ENCODE assay signal across 16 cellular contexts in genomic region chr4:175277816-175278215, GRCh38.
DNase-seq lines count a peak whose midpoint lies in the region.
"Had no signal": no experiment of that assay in that cellular context is flagged by ENCODE, and none has a peak within 500 bp of the region (broad histone marks: within the 10 kb centered on the region; RNA-seq: fewer than 3 reads in every experiment).

No MANE protein-coding gene starts in this region.

- no peaks in the 10 kb centered on the region for H3K4me1 Mint-ChIP-seq in activated naive CD4-positive, alpha-beta T cell treated with anti-CD3 and anti-CD28 coated beads, Interleukin-2, amount 10 ng/mL, durations not matched to agents 7 days and 5 days

- H3K9me3 Mint-ChIP-seq in activated naive CD4-positive, alpha-beta T cell treated with anti-CD3 and anti-CD28 coated beads, Interleukin-2, amount 10 ng/mL, durations not matched to agents 7 days and 5 days, result peaks cover 4% of the 10 kb centered on the region
- H3K9me3 Mint-ChIP-seq: HFFc6; T-helper 2 cell treated with Interferon-gamma antibody and Interleukin-4, amounts not matched to agents 5 μg/mL and 100 μg/mL, for 36 hours had no signal

- peak; percentile 25 for DNase-seq in NCI-H1436 (lab: John Stamatoyannopoulos, UW)
- no peak for DNase-seq in NCI-H1436 treated with DMSO at 0.1 percent for 48 hours (lab: John Stamatoyannopoulos, UW)
- peak; percentile 26 for DNase-seq in NCI-H146 treated with DMSO at 0.1 percent for 48 hours (lab: John Stamatoyannopoulos, UW; ENCODE audit: unreplicated experiment)
- peak; percentile 37 for DNase-seq in NCI-H748 treated with DMSO at 0.1 percent for 48 hours (lab: John Stamatoyannopoulos, UW)
- no peak for DNase-seq in COLO668 (lab: John Stamatoyannopoulos, UW; ENCODE audit: unreplicated experiment)
- no peak for DNase-seq in activated naive CD4-positive, alpha-beta T cell treated with anti-CD3 and anti-CD28 coated beads, Interleukin-2, amount 10 ng/mL, durations not matched to agents 7 days and 5 days
- DNase-seq in NK-92 (lab: John Stamatoyannopoulos, UW; ENCODE audit: unreplicated experiment), result no peak
- no peak for DNase-seq in SIG-M5 (lab: John Stamatoyannopoulos, UW)
- DNase-seq: AML-193, HFFc6, MV-4-11, NCI-H2227 treated with DMSO at 0.1 percent for 48 hours, NCI-H510A treated with DMSO at 0.1 percent for 48 hours, SHP77, SK-N-SH had no signal

- H3K27me3 Mint-ChIP-seq in activated naive CD4-positive, alpha-beta T cell treated with anti-CD3 and anti-CD28 coated beads, Interleukin-2, amount 10 ng/mL, durations not matched to agents 7 days and 5 days, result no peaks in the 10 kb centered on the region

- no peaks in the 10 kb centered on the region for H3K36me3 Mint-ChIP-seq in activated naive CD4-positive, alpha-beta T cell treated with anti-CD3 and anti-CD28 coated beads, Interleukin-2, amount 10 ng/mL, durations not matched to agents 7 days and 5 days

- H3K27ac Mint-ChIP-seq in activated naive CD4-positive, alpha-beta T cell treated with anti-CD3 and anti-CD28 coated beads, Interleukin-2, amount 10 ng/mL, durations not matched to agents 7 days and 5 days, result no peak overlapping the region
- H3K27ac Mint-ChIP-seq: HFFc6; T-helper 2 cell treated with Interferon-gamma antibody and Interleukin-4, amounts not matched to agents 5 μg/mL and 100 μg/mL, for 36 hours had no signal

- CTCF ChIA-PET in activated naive CD4-positive, alpha-beta T cell treated with anti-CD3 and anti-CD28 coated beads, Interleukin-2, amount 10 ng/mL, durations not matched to agents 7 days and 5 days (lab: Charles Lee), result no interaction called here

- H3K4me3 Mint-ChIP-seq in activated naive CD4-positive, alpha-beta T cell treated with anti-CD3 and anti-CD28 coated beads, Interleukin-2, amount 10 ng/mL, durations not matched to agents 7 days and 5 days, result no peak overlapping the region
- H3K4me3 Mint-ChIP-seq: HFFc6; T-helper 2 cell treated with Interferon-gamma antibody and Interleukin-4, amounts not matched to agents 5 μg/mL and 100 μg/mL, for 36 hours had no signal

Comparison
In these comparisons a context has a peak if more than half of its experiments do, and no peak if none do; other contexts are left out.
1. DNase-seq: peak in NCI-H1436 (single experiment), NCI-H146 treated with DMSO at 0.1 percent for 48 hours (single experiment) and NCI-H748 treated with DMSO at 0.1 percent for 48 hours (single experiment); none in NCI-H1436 treated with DMSO at 0.1 percent for 48 hours (single experiment), COLO668 (single experiment), activated naive CD4-positive, alpha-beta T cell treated with anti-CD3 and anti-CD28 coated beads, Interleukin-2, amount 10 ng/mL, durations not matched to agents 7 days and 5 days (single experiment), NK-92 (single experiment) and SIG-M5 (single experiment).